ENCODE assay signal across 13 cellular contexts in the genomic region with DNA sequence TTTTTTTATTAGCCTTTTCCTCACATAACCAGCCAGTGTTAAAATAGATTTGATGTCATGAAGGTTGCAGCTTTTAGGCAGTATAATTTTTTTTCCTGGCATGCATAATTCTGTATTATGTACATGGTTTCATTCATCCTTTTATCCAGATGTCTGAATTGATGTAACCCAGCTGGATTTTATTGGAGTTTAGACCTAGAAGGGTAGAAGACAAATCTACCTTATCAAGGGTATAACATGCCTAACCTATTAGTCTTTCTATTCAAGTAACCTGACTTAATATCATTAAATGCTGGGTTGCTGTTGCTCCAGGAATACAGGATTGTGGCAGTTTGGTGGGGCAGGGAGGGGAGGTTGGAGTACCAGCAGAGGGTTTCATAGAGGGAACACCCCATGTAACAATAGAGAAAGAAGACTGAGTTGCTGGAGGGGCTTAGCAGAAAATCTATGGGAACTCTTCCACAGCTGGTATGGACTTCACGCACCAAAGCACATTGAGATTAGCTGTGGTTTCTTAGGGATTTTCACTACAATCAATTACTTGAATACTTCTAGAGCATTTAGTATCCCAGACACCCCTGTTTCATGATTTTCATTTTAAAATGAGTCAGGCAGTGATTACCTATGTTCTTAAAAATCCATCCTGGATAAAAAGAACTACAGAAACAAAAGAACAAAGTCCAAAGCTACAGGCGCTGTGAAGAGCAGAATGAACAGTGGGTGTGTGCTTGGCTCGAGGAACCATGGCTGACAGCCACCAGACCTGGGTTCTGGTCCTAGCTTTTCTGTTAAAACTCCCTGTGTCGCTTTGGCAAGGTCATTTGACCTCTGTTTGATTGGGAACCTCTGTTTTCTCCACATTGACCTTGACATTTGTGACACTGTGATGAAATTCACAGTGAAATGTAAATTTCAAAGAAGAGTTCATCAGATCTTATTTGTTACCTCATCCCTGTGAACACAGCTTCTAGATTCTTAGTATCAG.
DNase-seq lines count a peak whose midpoint lies in the region; ATAC-seq and TF ChIP-seq lines count a peak whose summit lies in the region.
"Had no signal": no experiment of that assay in that cellular context is flagged by ENCODE, and none has a peak within 500 bp of the region (broad histone marks: within the 10 kb centered on the region; RNA-seq: fewer than 3 reads in every experiment).

No MANE protein-coding gene starts in this region.

- no peaks in the 10 kb centered on the region for H3K9me3 ChIP-seq in SK-N-SH
- no peaks in the 10 kb centered on the region for H3K9me3 ChIP-seq in Loucy (ENCODE audit: insufficient read depth, low read depth, low read length)
- no peaks in the 10 kb centered on the region for H3K9me3 ChIP-seq in mucosa of descending colon

- H3K27ac ChIP-seq in SK-N-SH (ENCODE audit: low read depth in 2 of 2, low read length in 1 of 2) = no peak overlapping the region
- H3K27ac ChIP-seq: 22Rv1 had no signal

- H3K27me3 Mint-ChIP-seq in T-cell = no peaks in the 10 kb centered on the region

- no peaks in the 10 kb centered on the region for H3F3A ChIP-seq in SK-N-SH (replicated peaks; ENCODE audit: insufficient read depth)
- no peaks in the 10 kb centered on the region for H3F3A ChIP-seq in Loucy (ENCODE audit: low read depth)

- H2AFZ ChIP-seq in SK-N-SH (ENCODE audit: low read depth) = peak overlapping the region; percentile 22; the same call in 1 of the 2 replicates
- peak overlapping the region; percentile 5; the same call in 1 of the 2 replicates for H2AFZ ChIP-seq in Loucy (ENCODE audit: low read length)

- no peak overlapping the region for H3K4me2 ChIP-seq in SK-N-SH
- H3K4me2 ChIP-seq in Loucy (ENCODE audit: low read depth, low read length, poor library complexity, severe bottlenecking) = no peak overlapping the region

- in situ Hi-C loops in astrocyte of the spinal cord (cut with HindIII; ENCODE audit: low sequenced_read_pairs) = no loop called here

- H3K4me1 ChIP-seq in SK-N-SH (ENCODE audit: control insufficient read depth in 1 of 2, insufficient read depth in 2 of 2, low read depth in 1 of 2, low read length in 1 of 2) (peaks cover 0 to 2% of the 10 kb centered on the region in 2 experiments; a peak in 3 of 4 replicates), Loucy (ENCODE audit: insufficient read depth, low read length, poor library complexity, severe bottlenecking) (no peaks in the 10 kb centered on the region), mucosa of descending colon (ENCODE audit: low read depth) (no peaks in the 10 kb centered on the region)

- TF ChIP-seq CTCF in SK-N-SH (IDR thresholded peaks at IDR 0.05) (no peak), Loucy (conservative IDR thresholded peaks at IDR 0.05; ENCODE audit: low read length) (no peak), astrocyte of the spinal cord (IDR thresholded peaks at IDR 0.05; ENCODE audit: low read depth, low read length) (no peak), mucosa of descending colon (IDR thresholded peaks at IDR 0.05) (no peak), GM10248 (IDR thresholded peaks at IDR 0.05; ENCODE audit: control extremely low read depth, extremely low read depth, low read depth, missing control alignments) (no peak)

- H4K20me1 ChIP-seq in SK-N-SH (ENCODE audit: insufficient read depth) (no peaks in the 10 kb centered on the region), Loucy (ENCODE audit: insufficient read depth, low read length, poor library complexity, severe bottlenecking) (no peaks in the 10 kb centered on the region)

- H3K79me2 ChIP-seq in SK-N-SH (ENCODE audit: insufficient read depth) (no peaks in the 10 kb centered on the region), Loucy (ENCODE audit: insufficient read depth, low read length) (no peaks in the 10 kb centered on the region)

- POLR2A ChIA-PET in SK-N-SH (lab: Yijun Ruan, JAX) (no interaction called here), GM10248 (lab: Yijun Ruan, JAX) (no interaction called here), T-cell (lab: Charles Lee) (interaction anchor here in 1 of 2 donors (0.6 to 1.6 kb wide), 3 partner anchors 18 to 114 kb away, joined by 4 to 8 read pairs (median 6); no protein-coding TSS in a partner anchor)

- intact Hi-C loops in mucosa of descending colon (cut with DNase I, micrococcal nuclease) = loop anchor here in 1 of 2 donors (5.0 kb wide), 1 partner anchor 98 kb away; no protein-coding TSS in a partner anchor

- no peaks in the 10 kb centered on the region for H3K9me2 ChIP-seq in SK-N-SH
- no peaks in the 10 kb centered on the region for H3K9me2 ChIP-seq in Loucy (replicated peaks; ENCODE audit: low read depth, low read length)

- TF ChIP-seq EP300 in SK-N-SH (IDR thresholded peaks at IDR 0.05; ENCODE audit: borderline replicate concordance in 1 of 2, low read depth in 1 of 2, low read length in 1 of 2) = no peak

- no peak overlapping the region for H3K4me3 ChIP-seq in SK-N-SH (ENCODE audit: low read depth in 2 of 2, low read length in 1 of 2)
- H3K4me3 ChIP-seq in Loucy (ENCODE audit: low read length, poor library complexity, severe bottlenecking) = no peak overlapping the region
- no peak overlapping the region for H3K4me3 ChIP-seq in astrocyte of the spinal cord (ENCODE audit: low read depth, low read length)
- no peak overlapping the region for H3K4me3 ChIP-seq in mucosa of descending colon

- ATAC-seq in SK-N-SH treated with all-trans-retinoic acid at 6 μM for 48 hours (no peak), mucosa of descending colon (peak; percentile 35), T-cell (replicated peaks in 1 of 4) (no peak)

- TF ChIP-seq RAD21 in SK-N-SH (IDR thresholded peaks at IDR 0.05; ENCODE audit: low read length) = no peak

- H3K9ac ChIP-seq in SK-N-SH = no peak overlapping the region
- no peak overlapping the region for H3K9ac ChIP-seq in Loucy (ENCODE audit: low read depth, low read length, poor library complexity, severe bottlenecking)

- peaks cover 0 to 1% (median 0%) of the 10 kb centered on the region in 3 donors for H3K9me3 Mint-ChIP-seq in T-cell

- CTCF ChIA-PET in SK-N-SH (lab: Yijun Ruan, JAX) = interaction anchor here (0.7 to 7.2 kb wide), 10 partner anchors 8 to 366 kb away, joined by 3 to 82 read pairs (median 3); partner anchors contain the start of gene CREM
- CTCF ChIA-PET in GM10248 (lab: Yijun Ruan, JAX) = interaction anchor here (0.7 to 18.1 kb wide), 13 partner anchors 9 to 343 kb away, joined by 3 to 225 read pairs (median 4); partner anchors contain the start of gene CREM
- CTCF ChIA-PET in T-cell (lab: Charles Lee) = interaction anchor here (0.5 to 1.3 kb wide), 8 partner anchors 24 to 344 kb away, joined by 3 to 11 read pairs (median 4); no protein-coding TSS in a partner anchor

- H3K4me3 Mint-ChIP-seq in T-cell = no peak overlapping the region
- H3K4me3 Mint-ChIP-seq: activated naive CD8-positive, alpha-beta T cell treated with anti-CD3 and anti-CD28 coated beads, Interleukin-2, amount 10 ng/mL, durations not matched to agents 7 days and 5 days had no signal

- H3K4me1 Mint-ChIP-seq in T-cell = peaks cover 13 to 33% (median 20%) of the 10 kb centered on the region in 3 donors

- H3K27ac Mint-ChIP-seq in T-cell = no peak overlapping the region
- H3K27ac Mint-ChIP-seq: activated naive CD8-positive, alpha-beta T cell treated with anti-CD3 and anti-CD28 coated beads, Interleukin-2, amount 10 ng/mL, durations not matched to agents 7 days and 5 days had no signal

- no peaks in the 10 kb centered on the region for H3K36me3 ChIP-seq in SK-N-SH (replicated peaks in 1 of 2; ENCODE audit: control insufficient read depth in 1 of 2, insufficient read depth in 2 of 2, low read length in 1 of 2)
- no peaks in the 10 kb centered on the region for H3K36me3 ChIP-seq in Loucy (ENCODE audit: insufficient read depth, low read length)
- H3K36me3 ChIP-seq in mucosa of descending colon (ENCODE audit: low read depth) = no peaks in the 10 kb centered on the region

- no peaks in the 10 kb centered on the region for H3K36me3 Mint-ChIP-seq in T-cell

- H3K27me3 ChIP-seq in SK-N-SH (ENCODE audit: insufficient read depth) (no peaks in the 10 kb centered on the region), Loucy (ENCODE audit: insufficient read depth, low read length, poor library complexity, severe bottlenecking) (no peaks in the 10 kb centered on the region)

- DNase-seq in SK-N-SH (no peak), astrocyte of the spinal cord (ENCODE audit: low read depth, low spot score) (peak; percentile 66), mucosa of descending colon (no peak), GM10248 (ENCODE audit: extremely low spot score) (no peak), T-cell (no peak), ureter (ENCODE audit: low spot score) (no peak)
- DNase-seq: activated naive CD8-positive, alpha-beta T cell treated with anti-CD3 and anti-CD28 coated beads, Interleukin-2, amount 10 ng/mL, durations not matched to agents 7 days and 5 days; NCI-H1092; NK-92 treated with Interleukin-12 subunit alpha and Interleukin-12 subunit beta, amount 100 ng/mL, for 24 hours; SHP77 had no signal

- WGBS in SK-N-SH (ENCODE audit: low lambda C conversion rate) = 81% methylated on average over 4 of the region's 4 CpGs

TF ChIP-seq in SK-N-SH, 30 proteins besides CTCF, POLR2A, EP300 and RAD21 (continues in another document):
- TF ChIP-seq FOXM1 (IDR thresholded peaks at IDR 0.05; ENCODE audit: low read depth) (no peak), PBX3 (IDR thresholded peaks at IDR 0.05) (no peak)

TF ChIP-seq in SK-N-SH treated with all-trans-retinoic acid at 6 μM for 48 hours, 23 proteins besides CTCF, POLR2A, EP300 and RAD21:
- TF ChIP-seq ZC3H10 (CRISPR knock-in tag; IDR thresholded peaks at IDR 0.05) = no peak
- no peak for TF ChIP-seq BACH2 (CRISPR knock-in tag; IDR thresholded peaks at IDR 0.05; ENCODE audit: borderline replicate concordance)
